Comparison of ENCODE assay signal across 25 cellular contexts in the genomic region with DNA sequence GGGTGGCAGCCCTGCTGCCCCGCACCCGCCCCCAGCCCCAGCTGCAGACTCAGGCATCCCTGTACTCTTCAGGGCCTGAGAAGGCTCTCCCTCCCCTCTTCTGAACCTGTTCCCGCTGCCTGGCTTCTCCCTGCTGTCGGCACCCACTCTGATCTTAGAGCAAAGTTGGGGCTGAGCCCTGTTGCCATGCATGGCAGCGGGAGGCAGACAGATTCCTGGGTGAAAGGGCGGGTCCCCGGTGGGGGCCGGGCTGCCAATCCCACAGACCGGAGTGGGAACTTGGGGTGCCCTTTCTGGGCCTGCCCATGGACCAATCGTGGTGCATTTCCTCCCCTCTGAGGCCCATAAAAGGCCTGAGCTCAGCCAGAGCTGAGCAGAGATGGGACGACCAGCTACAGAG.
DNase-seq lines count a peak whose midpoint lies in the region; ATAC-seq and TF ChIP-seq lines count a peak whose summit lies in the region.
"Had no signal": no experiment of that assay in that cellular context is flagged by ENCODE, and none has a peak within 500 bp of the region (broad histone marks: within the 10 kb centered on the region; RNA-seq: fewer than 3 reads in every experiment).

No MANE protein-coding gene starts in this region.

- H3K4me3 ChIP-seq in BLaER1 (no peak overlapping the region), neutrophil (ENCODE audit: low read depth in 1 of 2, low read length in 1 of 2) (no peak overlapping the region)
- H3K4me3 ChIP-seq: A549 had no signal

- DNase-seq in DMS 273 treated with DMSO at 0.1 percent for 48 hours (lab: John Stamatoyannopoulos, UW) (peak; percentile 36), caudate nucleus (lab: John Stamatoyannopoulos, UW) (peak in 18 of 61 donors; percentile 6 to 74 (median 38))
- DNase-seq in stimulated activated CD4-positive, alpha-beta T cell treated with anti-CD3 and anti-CD28 coated beads, Interleukin-15, amount 100 ng/mL, for 24 hours: no peak
- DNase-seq: AML-193; Caco-2; CD8-positive, alpha-beta T cell; DMS79 treated with DMSO at 0.1 percent for 48 hours; GF-D8; Karpas-422; NCI-H1092 treated with DMSO at 0.1 percent for 48 hours; NCI-H1436; NCI-H2029; NCI-H2227 treated with DMSO at 0.1 percent for 48 hours; NCI-H748 treated with DMSO at 0.1 percent for 48 hours; NK-92 treated with Interleukin-12 subunit alpha and Interleukin-12 subunit beta, amount 100 ng/mL, for 24 hours; PC-3; Right ventricle myocardium superior; T-cell had no signal

- 0 out of 2 replicates have a peak overlapping the region, but pooled peaks have one; percentile 6 for H3K9ac ChIP-seq in BLaER1

- ATAC-seq in GM18520 (IDR thresholded peaks at IDR 0.05; ENCODE audit: unreplicated experiment): no peak
- no peak for ATAC-seq in GM18873 (IDR thresholded peaks at IDR 0.05; ENCODE audit: low FRiP score, unreplicated experiment)
- ATAC-seq: A549; CD8-positive, alpha-beta T cell; HepG2; T-cell had no signal

- H3K36me3 ChIP-seq in BLaER1 (peaks cover 43% of the 10 kb centered on the region), neutrophil (peaks cover 75% of the 10 kb centered on the region)

- H3K4me1 ChIP-seq in BLaER1: peaks cover 15% of the 10 kb centered on the region
- peaks cover 19 to 24% of the 10 kb centered on the region in 2 experiments for H3K4me1 ChIP-seq in neutrophil (ENCODE audit: control insufficient read depth in 1 of 2, insufficient read depth in 1 of 2, low read depth in 1 of 2, low read length in 1 of 2)
- H3K4me1 ChIP-seq: A549, Caco-2 had no signal

- no peaks in the 10 kb centered on the region for H3K9me3 ChIP-seq in BLaER1
- no peaks in the 10 kb centered on the region for H3K9me3 ChIP-seq in neutrophil
- H3K9me3 ChIP-seq: A549, Caco-2 had no signal

- TF ChIP-seq CTCF in neutrophil (IDR thresholded peaks at IDR 0.05): no peak

- H3K27me3 ChIP-seq in BLaER1 (no peaks in the 10 kb centered on the region), neutrophil (no peaks in the 10 kb centered on the region)

- H3K4me2 ChIP-seq in BLaER1: no peak overlapping the region
- H3K4me2 ChIP-seq: A549 had no signal

- H3K27ac ChIP-seq in BLaER1 (no peak overlapping the region), caudate nucleus (ENCODE audit: low read depth, low read length) (peak overlapping the region; percentile 49), neutrophil (peak overlapping the region; percentile 16)
- H3K27ac ChIP-seq: A549, C4-2B had no signal

- no peaks in the 10 kb centered on the region for H4K20me1 ChIP-seq in BLaER1
